ENCODE assay signal across 10 cellular contexts in genomic region chr9:127742435-127743088, GRCh38. TPM values are rescaled to one million over a fixed set of nuclear protein-coding genes. Genes with fewer than 3 reads are reported as not detected.
DNase-seq lines count a peak whose midpoint lies in the region; ATAC-seq and TF ChIP-seq lines count a peak whose summit lies in the region.
"Had no signal": no experiment of that assay in that cellular context is flagged by ENCODE, and none has a peak within 500 bp of the region (broad histone marks: within the 10 kb centered on the region; RNA-seq: fewer than 3 reads in every experiment).

No MANE protein-coding gene starts in this region.

- DNase-seq in GM04504 (ENCODE audit: low read depth) (peak; percentile 68), NCI-H748 (lab: John Stamatoyannopoulos, UW; ENCODE audit: unreplicated experiment) (peak; percentile 96), foreskin fibroblast (peak; percentile 81 to 93), renal cortical epithelial cell (ENCODE audit: low read depth) (peak; percentile 23), NCI-H1930 (lab: John Stamatoyannopoulos, UW) (no peak)
- DNase-seq in stimulated activated naive CD4-positive, alpha-beta T cell (lab: John Stamatoyannopoulos, UW) = no peak
- DNase-seq: activated CD4-positive, alpha-beta memory T cell treated with anti-CD3 and anti-CD28 coated beads, Interleukin-2, amount 10 ng/mL, durations not matched to agents 7 days and 5 days had no signal

- peak overlapping the region; percentile 43 to 51 for H3K4me3 ChIP-seq in foreskin fibroblast (ENCODE audit: low read depth in 1 of 2, low read length in 2 of 2)

- TF ChIP-seq CTCF in foreskin fibroblast (IDR thresholded peaks at IDR 0.05; ENCODE audit: low read depth, low read length) = no peak

- ATAC-seq in HG02884 (IDR thresholded peaks at IDR 0.05; ENCODE audit: unreplicated experiment) (no peak), HG03354 (IDR thresholded peaks at IDR 0.05; ENCODE audit: poor library complexity, severe bottlenecking, unreplicated experiment) (no peak)

RNA-seq across cellular contexts. Expression of gene TOR2A, which starts 7.5 kb away (rescaled TPM):
- total RNA-seq in renal cortical epithelial cell = 3.3 and 6.4 TPM in 2 replicates

RNA-seq across cellular contexts. Expression of gene TTC16, which starts 26.7 kb away (rescaled TPM):
- 0.10 TPM in 1 of 2 replicates, not detected in the other for total RNA-seq in renal cortical epithelial cell

RNA-seq across cellular contexts. Expression of gene PTRH1, which starts 27.1 kb away (rescaled TPM):
- 21.8 and 45.1 TPM in 2 replicates for total RNA-seq in renal cortical epithelial cell

RNA-seq across cellular contexts. Expression of gene CFAP157, which starts 35.8 kb away (rescaled TPM):
- total RNA-seq in renal cortical epithelial cell = 0.10 TPM in 1 of 2 replicates, not detected in the other
- total RNA-seq: activated CD4-positive, alpha-beta memory T cell treated with anti-CD3 and anti-CD28 coated beads, Interleukin-2, amount 10 ng/mL, durations not matched to agents 7 days and 5 days; mononuclear cell had no signal

RNA-seq across cellular contexts. Expression of gene SH2D3C, which starts 35.9 kb away (rescaled TPM):
- 0.05 and 0.17 TPM in 2 replicates for total RNA-seq in renal cortical epithelial cell

Comparison
In these comparisons a context has a peak if more than half of its experiments do, and no peak if none do; other contexts are left out.
1. DNase-seq: peak in GM04504 (single experiment), NCI-H748 (single experiment), foreskin fibroblast (2 of 2) and renal cortical epithelial cell (single experiment); none in stimulated activated naive CD4-positive, alpha-beta T cell (0 of 6) and NCI-H1930 (0 of 2).